In the genomic region with DNA sequence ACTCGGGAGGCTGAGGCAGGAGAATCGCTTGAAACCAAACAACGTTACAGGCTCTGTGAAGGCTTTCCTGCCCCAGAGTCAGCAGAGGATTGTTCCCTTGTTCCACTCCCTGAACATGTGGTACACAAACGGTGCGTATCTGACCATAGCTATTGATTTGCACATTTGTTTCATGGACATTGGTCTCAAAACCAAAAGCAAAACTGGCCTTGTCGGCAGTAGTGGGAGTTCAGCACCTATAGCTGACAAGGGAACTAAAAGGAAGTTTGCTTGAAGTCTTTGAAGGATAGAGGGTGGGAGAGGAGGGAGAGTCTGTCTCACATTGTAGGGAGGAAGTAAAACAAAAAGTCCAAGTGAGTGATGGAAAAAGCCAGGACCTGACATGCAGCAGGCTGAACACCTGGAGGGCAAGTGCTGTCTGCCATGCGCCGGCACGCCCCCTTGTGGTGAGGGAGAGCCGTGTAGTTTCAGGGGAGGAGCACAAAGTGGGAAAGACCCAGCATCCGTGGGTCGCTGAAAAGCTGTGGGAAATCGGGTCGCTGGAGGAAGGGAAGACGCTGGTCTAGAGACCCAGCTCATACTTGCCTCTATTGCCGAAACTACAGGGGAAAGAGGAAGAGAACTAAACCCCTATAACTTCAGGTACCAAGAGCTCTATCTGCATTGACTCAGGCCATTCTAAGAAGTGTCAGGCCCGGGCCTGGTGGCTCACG, we compare ENCODE assay signal across 8 cellular contexts. TPM values are rescaled to one million over a fixed set of nuclear protein-coding genes. Genes with fewer than 3 reads are reported as not detected.
A peak's percentile ranks its signal among the peaks of the same experiment; 100 is the strongest.
DNase-seq lines count a peak whose midpoint lies in the region; ATAC-seq lines count a peak whose summit lies in the region.

No MANE protein-coding gene starts in this region.

- peak; percentile 81 for DNase-seq in COLO829 (ENCODE audit: low spot score)
- peak; percentile 6 for DNase-seq in NOMO-1 treated with DMSO at 0.1 percent for 48 hours (lab: John Stamatoyannopoulos, UW; ENCODE audit: unreplicated experiment)
- peak; percentile 94 for DNase-seq in activated CD8-positive, alpha-beta memory T cell treated with anti-CD3 and anti-CD28 coated beads, Interleukin-2, amount 50 U/mL, for 48 hours
- DNase-seq in epithelial cell of prostate (ENCODE audit: low read depth, low spot score), result peak; percentile 37
- DNase-seq in naive thymus-derived CD8-positive, alpha-beta T cell, result peak; percentile 55 to 89 (median 77)
- DNase-seq in stimulated activated naive B cell treated with anti-CD40 and anti-IgM and Interleukin-4, amounts not matched to agents 10 μg/mL and 1 μg/mL and 100 μg/mL, for 72 hours, result peak; percentile 65

- H3K9me3 Mint-ChIP-seq in naive thymus-derived CD8-positive, alpha-beta T cell, result no peaks in the 10 kb centered on the region
- no peaks in the 10 kb centered on the region for H3K9me3 Mint-ChIP-seq in stimulated activated naive B cell treated with anti-CD40 and anti-IgM and Interleukin-4, amounts not matched to agents 10 μg/mL and 1 μg/mL and 100 μg/mL, for 72 hours

- H3K27me3 Mint-ChIP-seq in naive thymus-derived CD8-positive, alpha-beta T cell, result no peaks in the 10 kb centered on the region
- H3K27me3 Mint-ChIP-seq in stimulated activated naive B cell treated with anti-CD40 and anti-IgM and Interleukin-4, amounts not matched to agents 10 μg/mL and 1 μg/mL and 100 μg/mL, for 72 hours, result peaks cover 0 to 2% of the 10 kb centered on the region in 2 donors

- peak overlapping the region in 7 of 10 donors; percentile 5 to 78 (median 48) for H3K27ac Mint-ChIP-seq in naive thymus-derived CD8-positive, alpha-beta T cell
- H3K27ac Mint-ChIP-seq in stimulated activated naive B cell treated with anti-CD40 and anti-IgM and Interleukin-4, amounts not matched to agents 10 μg/mL and 1 μg/mL and 100 μg/mL, for 72 hours, result peak overlapping the region; percentile 75

- peak overlapping the region; percentile 13 for H3K27ac ChIP-seq in epithelial cell of prostate

- peaks cover 6 to 20% (median 9%) of the 10 kb centered on the region in 4 donors for H3K4me1 Mint-ChIP-seq in naive thymus-derived CD8-positive, alpha-beta T cell
- H3K4me1 Mint-ChIP-seq in stimulated activated naive B cell treated with anti-CD40 and anti-IgM and Interleukin-4, amounts not matched to agents 10 μg/mL and 1 μg/mL and 100 μg/mL, for 72 hours, result peaks cover 16 to 24% of the 10 kb centered on the region in 2 donors

- no peak overlapping the region for H3K4me3 Mint-ChIP-seq in naive thymus-derived CD8-positive, alpha-beta T cell
- H3K4me3 Mint-ChIP-seq in stimulated activated naive B cell treated with anti-CD40 and anti-IgM and Interleukin-4, amounts not matched to agents 10 μg/mL and 1 μg/mL and 100 μg/mL, for 72 hours, result peak overlapping the region in 1 of 2 donors; percentile 53

- ATAC-seq in GM19467 (IDR thresholded peaks at IDR 0.05; ENCODE audit: unreplicated experiment) (peak; percentile 83), HG03565 (IDR thresholded peaks at IDR 0.05; ENCODE audit: unreplicated experiment) (peak; percentile 66)
- peak; percentile 74 to 86 for ATAC-seq in naive thymus-derived CD8-positive, alpha-beta T cell
- peak; percentile 76 to 77 for ATAC-seq in stimulated activated naive B cell treated with anti-CD40 and anti-IgM and Interleukin-4, amounts not matched to agents 10 μg/mL and 1 μg/mL and 100 μg/mL, for 72 hours (replicated peaks)

- H3K36me3 Mint-ChIP-seq in naive thymus-derived CD8-positive, alpha-beta T cell, result peaks cover 0 to 1% (median 0%) of the 10 kb centered on the region in 3 donors
- H3K36me3 Mint-ChIP-seq in stimulated activated naive B cell treated with anti-CD40 and anti-IgM and Interleukin-4, amounts not matched to agents 10 μg/mL and 1 μg/mL and 100 μg/mL, for 72 hours, result peaks cover 8 to 16% of the 10 kb centered on the region in 2 donors

- POLR2A ChIA-PET in naive thymus-derived CD8-positive, alpha-beta T cell (lab: Charles Lee), result interaction anchor here (0.6 to 1.1 kb wide), 2 partner anchors 99 to 102 kb away, joined by 4 to 5 read pairs; no protein-coding TSS in a partner anchor

RNA-seq across cellular contexts. Expression of a gene that starts 58.0 kb away (rescaled TPM):
- 10 to 100 TPM; 48.1 to 62.5 TPM for total RNA-seq in naive thymus-derived CD8-positive, alpha-beta T cell
- 10 to 100 TPM in 2 of 3 donors, 1 to 10 TPM in 1; 6.9 to 17.9 (median 14.4) TPM for polyA plus RNA-seq in naive thymus-derived CD8-positive, alpha-beta T cell

Comparison
In these comparisons a context has a peak if more than half of its experiments do, and no peak if none do; other contexts are left out.
1. Peak in every context shown above with its lines: DNase-seq, ATAC-seq and H3K27ac ChIP-seq.
2. DNase-seq: peak in every context shown above with its lines; median percentile 94 in activated CD8-positive, alpha-beta memory T cell treated with anti-CD3 and anti-CD28 coated beads, Interleukin-2, amount 50 U/mL, for 48 hours; 81 in COLO829; 77 in naive thymus-derived CD8-positive, alpha-beta T cell; 65 in stimulated activated naive B cell treated with anti-CD40 and anti-IgM and Interleukin-4, amounts not matched to agents 10 μg/mL and 1 μg/mL and 100 μg/mL, for 72 hours; 37 in epithelial cell of prostate; 6 in NOMO-1 treated with DMSO at 0.1 percent for 48 hours.